Comparison of ENCODE assay signal across 18 cellular contexts in genomic region chr9:87670572-87671264, GRCh38. TPM values are rescaled to one million over a fixed set of nuclear protein-coding genes. Genes with fewer than 3 reads are reported as not detected.
A peak's percentile ranks its signal among the peaks of the same experiment; 100 is the strongest.
DNase-seq lines count a peak whose midpoint lies in the region; ATAC-seq, FAIRE-seq and TF ChIP-seq lines count a peak whose summit lies in the region.
"Had no signal": no experiment of that assay in that cellular context is flagged by ENCODE, and none has a peak within 500 bp of the region (broad histone marks: within the 10 kb centered on the region; RNA-seq: fewer than 3 reads in every experiment).

No MANE protein-coding gene starts in this region.

- no peak for TF ChIP-seq RAD21 in A549 (conservative IDR thresholded peaks at IDR 0.05 in 1 of 2, IDR thresholded peaks at IDR 0.05 in 1 of 2)

- H3K27ac ChIP-seq in A549, result no peak overlapping the region
- H3K27ac ChIP-seq: PC-9, RWPE1 had no signal

- peaks cover 7% of the 10 kb centered on the region; the same call in 2 of the 3 replicates for H3K4me1 ChIP-seq in A549

- no peak for ATAC-seq in A549
- ATAC-seq in left lobe of liver, result no peak
- ATAC-seq: SK-N-SH treated with all-trans-retinoic acid at 6 μM for 48 hours, T-cell had no signal

- H3K9me3 ChIP-seq in A549, result peaks cover 14% of the 10 kb centered on the region

- CTCF ChIA-PET in A549 (lab: Yijun Ruan, JAX), result interaction anchor here (0.7 to 21.0 kb wide), 5 partner anchors 8 to 1249 kb away, joined by 3 to 473 read pairs (median 11); no protein-coding TSS in a partner anchor

- POLR2A ChIA-PET in A549 (lab: Yijun Ruan, JAX), result no interaction called here

- 93% methylated on average over 18 of the region's 18 CpGs for whole genome bisulfite sequencing in A549 (ENCODE audit: missing lambda C conversion rate)

- TF ChIP-seq POLR2A in A549 (IDR thresholded peaks at IDR 0.05; ENCODE audit: low read length), result 0 out of 2 replicates have a peak, but pooled peaks have one; percentile 10

- no peak for FAIRE-seq in A549 (lab: Jason Lieb, UNC)
- FAIRE-seq: G401.6 had no signal

- H3K4me2 ChIP-seq in A549, result no peak overlapping the region
- H3K4me2 ChIP-seq: PC-9 had no signal

- TF ChIP-seq CTCF in A549 (IDR thresholded peaks at IDR 0.05), result no peak

- H3K4me3 ChIP-seq in A549, result no peak overlapping the region
- H3K4me3 ChIP-seq: PC-9 had no signal

- no peak for TF ChIP-seq EP300 in A549 (IDR thresholded peaks at IDR 0.05)

- no peak for DNase-seq in A549 (ENCODE audit: low read depth in 1 of 2, low spot score in 1 of 2)
- DNase-seq in D341Med (ENCODE audit: low spot score), result peak; percentile 5
- DNase-seq in NCI-H2029 treated with DMSO at 0.1 percent for 48 hours (lab: John Stamatoyannopoulos, UW), result peak; percentile 18
- peak; percentile 37 for DNase-seq in left lobe of liver (ENCODE audit: low spot score)
- DNase-seq in NCI-H69 (lab: John Stamatoyannopoulos, UW), result no peak
- no peak for DNase-seq in UCSD-AML1 (lab: John Stamatoyannopoulos, UW; ENCODE audit: unreplicated experiment)
- no peak for DNase-seq in KG1 (lab: John Stamatoyannopoulos, UW)
- DNase-seq: ACHN, C1 segment of cervical spinal cord, H7, NCI-H1436 treated with DMSO at 0.1 percent for 48 hours, NCI-H446 treated with DMSO at 0.1 percent for 48 hours, PC-9, SIG-M5, T-cell had no signal

TF ChIP-seq in A549, 52 proteins besides CTCF, POLR2A, EP300 and RAD21:
- TF ChIP-seq RCOR1 (IDR thresholded peaks at IDR 0.05; ENCODE audit: low read depth, low read length) (no peak), EHF (CRISPR knock-in tag; IDR thresholded peaks at IDR 0.05) (no peak), CHD2 (IDR thresholded peaks at IDR 0.05; ENCODE audit: low read length, partially characterized antibody) (no peak), MAFK (IDR thresholded peaks at IDR 0.05; ENCODE audit: partially characterized antibody) (no peak), HES2 (IDR thresholded peaks at IDR 0.05) (no peak), ZFP36 (IDR thresholded peaks at IDR 0.05; ENCODE audit: borderline replicate concordance, partially characterized antibody) (no peak), NPAS2 (CRISPR knock-in tag; IDR thresholded peaks at IDR 0.05; ENCODE audit: borderline replicate concordance) (no peak), RARB (CRISPR knock-in tag; IDR thresholded peaks at IDR 0.05) (no peak), NFE2L2 (conservative IDR thresholded peaks at IDR 0.05; ENCODE audit: low read length) (no peak)

RNA-seq across cellular contexts. Expression of gene CTSL, which starts 55.2 kb away (rescaled TPM):
- polyA plus RNA-seq in A549 (2011; rRNA removed) (666 and 725 TPM in 2 replicates), A549 (2017; fragmentation: RNase III; extraction: RNeasy Plus Mini Kit Qiagen cat#74134 plus additional on column Dnase treatment) (546 to 902 TPM (median 660 TPM) in 3 replicates)
- 308 and 392 TPM in 2 replicates for polyA plus RNA-seq in A549 (2012; cell fraction: cytosol; rRNA removed)
- 321 and 389 TPM in 2 replicates for polyA plus RNA-seq in A549 (2012; cell fraction: nucleus; rRNA removed)
- polyA minus RNA-seq in A549 (2011; rRNA and poly(A)+ RNA removed), result 113 and 147 TPM in 2 replicates
- total RNA-seq in left lobe of liver, result 152 TPM

Comparison
In these comparisons a context has a peak if more than half of its experiments do, and no peak if none do; other contexts are left out.
1. DNase-seq: peak in D341Med (single experiment), NCI-H2029 treated with DMSO at 0.1 percent for 48 hours (single experiment) and left lobe of liver (single experiment); none in A549 (0 of 2), NCI-H69 (single experiment), UCSD-AML1 (single experiment) and KG1 (single experiment).